Comparison of ENCODE assay signal across 12 cellular contexts in genomic region chr12:108637631-108638030, GRCh38. TPM values are rescaled to one million over a fixed set of nuclear protein-coding genes. Genes with fewer than 3 reads are reported as not detected.
A peak's percentile ranks its signal among the peaks of the same experiment; 100 is the strongest.
DNase-seq lines count a peak whose midpoint lies in the region; ATAC-seq lines count a peak whose summit lies in the region.
"Had no signal": no experiment of that assay in that cellular context is flagged by ENCODE, and none has a peak within 500 bp of the region (broad histone marks: within the 10 kb centered on the region; RNA-seq: fewer than 3 reads in every experiment).

No MANE protein-coding gene starts in this region.

- H3K4ac ChIP-seq in mesendoderm (ENCODE audit: low read depth, low read length): no peak overlapping the region

- H3K23ac ChIP-seq in mesendoderm (ENCODE audit: low read length): no peak overlapping the region

- no peaks in the 10 kb centered on the region for H3K27me3 ChIP-seq in BLaER1 treated with 17β-estradiol and CSF1 and Interleukin-3, amounts not matched to agents 10 nM and 100 nM
- H3K27me3 ChIP-seq in HUES64 (ENCODE audit: insufficient read depth, low read length): no peaks in the 10 kb centered on the region
- H3K27me3 ChIP-seq in mesendoderm (ENCODE audit: insufficient read depth, low read length, poor library complexity): no peaks in the 10 kb centered on the region
- H3K27me3 ChIP-seq: neutrophil had no signal

- no peak overlapping the region for H2BK120ac ChIP-seq in mesendoderm (ENCODE audit: low read depth, low read length)

- H3K9ac ChIP-seq in BLaER1 treated with 17β-estradiol and CSF1 and Interleukin-3, amounts not matched to agents 10 nM and 100 nM: peak overlapping the region; percentile 62 to 86 (median 75); a peak in 21 of 22 replicates
- peak overlapping the region; percentile 55; the same call in 1 of the 2 replicates for H3K9ac ChIP-seq in HUES64 (ENCODE audit: low read depth, low read length)
- H3K9ac ChIP-seq in mesendoderm (ENCODE audit: low read length): no peak overlapping the region

- POLR2A ChIA-PET in naive thymus-derived CD8-positive, alpha-beta T cell (lab: Charles Lee): interaction anchor here (1.3 to 16.3 kb wide), 5 partner anchors 9 to 73 kb away, joined by 6 to 233 read pairs (median 110); partner anchors contain the start of genes ISCU and SART3

- ATAC-seq in naive thymus-derived CD8-positive, alpha-beta T cell: no peak
- no peak for ATAC-seq in HG03469 (IDR thresholded peaks at IDR 0.05; ENCODE audit: unreplicated experiment)
- no peak for ATAC-seq in HG03280 (IDR thresholded peaks at IDR 0.05; ENCODE audit: unreplicated experiment)

- no peak overlapping the region for H2BK5ac ChIP-seq in mesendoderm (ENCODE audit: low read length)

- H3K9me3 ChIP-seq in BLaER1 treated with 17β-estradiol and CSF1 and Interleukin-3, amounts not matched to agents 10 nM and 100 nM (replicated peaks in 1 of 11): no peaks in the 10 kb centered on the region
- no peaks in the 10 kb centered on the region for H3K9me3 ChIP-seq in HUES64 (ENCODE audit: insufficient read depth, low read depth, low read length)
- H3K9me3 ChIP-seq: neutrophil had no signal

- H3K27ac Mint-ChIP-seq in naive thymus-derived CD8-positive, alpha-beta T cell: peak overlapping the region in 8 of 10 donors; percentile 2 to 100 (median 74)

- H3K4me1 Mint-ChIP-seq in naive thymus-derived CD8-positive, alpha-beta T cell: peaks cover 29 to 93% (median 55%) of the 10 kb centered on the region in 4 donors

- no peak overlapping the region for H2AK5ac ChIP-seq in mesendoderm (ENCODE audit: low read length)

- no peak for DNase-seq in naive thymus-derived CD8-positive, alpha-beta T cell
- DNase-seq in DMS 273 treated with DMSO at 0.1 percent for 48 hours (lab: John Stamatoyannopoulos, UW) (no peak), mesendoderm (no peak)
- DNase-seq: activated CD4-positive, alpha-beta T cell treated with anti-CD3 and anti-CD28 coated beads for 4 hours; EL had no signal

- H3K9me3 Mint-ChIP-seq in naive thymus-derived CD8-positive, alpha-beta T cell: no peaks in the 10 kb centered on the region
- H3K9me3 Mint-ChIP-seq: activated T-helper 2 cell treated with anti-CD3 and anti-CD28 coated beads, Interferon-gamma antibody, Interleukin-2, Interleukin-4, amounts not matched to agents 10 μg/mL and 5 μg/mL and 100 μg/mL, durations not matched to agents 14 hours and 24 hours and 36 hours had no signal

- H2BK15ac ChIP-seq in mesendoderm (replicated peaks; ENCODE audit: low read depth): no peak overlapping the region

- H3K27ac ChIP-seq in BLaER1 treated with 17β-estradiol and CSF1 and Interleukin-3, amounts not matched to agents 10 nM and 100 nM: peak overlapping the region; percentile 74 to 96 (median 89)
- peak overlapping the region; percentile 93 for H3K27ac ChIP-seq in HUES64 (ENCODE audit: low read depth, low read length)
- H3K27ac ChIP-seq in cingulate gyrus (ENCODE audit: low read depth, low read length): peak overlapping the region; percentile 90
- no peak overlapping the region for H3K27ac ChIP-seq in mesendoderm (ENCODE audit: low read depth, low read length)

- no peak overlapping the region for H3K18ac ChIP-seq in mesendoderm (ENCODE audit: low read length)

- no peaks in the 10 kb centered on the region for H3K79me1 ChIP-seq in mesendoderm (ENCODE audit: low read length)

- H4K20me1 ChIP-seq in BLaER1 treated with 17β-estradiol and CSF1 and Interleukin-3, amounts not matched to agents 10 nM and 100 nM: 0 out of 22 replicates have a peak, but pooled peaks cover 0 to 7% (median 0%) of the 10 kb centered on the region in 11 experiments

- no peak overlapping the region for H4K8ac ChIP-seq in mesendoderm (ENCODE audit: low read depth, low read length)

- peak overlapping the region in 9 of 10 experiments; percentile 20 to 50 (median 32); a peak in 15 of 20 replicates for H3K4me3 ChIP-seq in BLaER1 treated with 17β-estradiol and CSF1 and Interleukin-3, amounts not matched to agents 10 nM and 100 nM
- no peak overlapping the region for H3K4me3 ChIP-seq in HUES64 (ENCODE audit: low read length)
- H3K4me3 ChIP-seq in mesendoderm (ENCODE audit: low read length): no peak overlapping the region

- H3K4me1 ChIP-seq in BLaER1 treated with 17β-estradiol and CSF1 and Interleukin-3, amounts not matched to agents 10 nM and 100 nM: peaks cover 97 to 100% (median 100%) of the 10 kb centered on the region in 10 experiments
- peaks cover 50% of the 10 kb centered on the region for H3K4me1 ChIP-seq in HUES64 (ENCODE audit: insufficient read depth, low read length)
- peaks cover 6% of the 10 kb centered on the region for H3K4me1 ChIP-seq in mesendoderm (ENCODE audit: control insufficient read depth, low read depth, low read length)

- H3K56ac ChIP-seq in mesendoderm (ENCODE audit: low read length): no peak overlapping the region

- peak overlapping the region in 5 of 10 donors; percentile 24 to 73 (median 43) for H3K4me3 Mint-ChIP-seq in naive thymus-derived CD8-positive, alpha-beta T cell

- H3K36me3 Mint-ChIP-seq in naive thymus-derived CD8-positive, alpha-beta T cell: no peaks in the 10 kb centered on the region

- peak overlapping the region; percentile 81 to 97 (median 93) for H3K4me2 ChIP-seq in BLaER1 treated with 17β-estradiol and CSF1 and Interleukin-3, amounts not matched to agents 10 nM and 100 nM
- no peak overlapping the region for H3K4me2 ChIP-seq in mesendoderm (ENCODE audit: low read length)

- WGBS in HUES64: 84% methylated on average over 5 of the region's 5 CpGs
- no CpG with 5 or more reads among the region's 5 CpGs for WGBS in mesendoderm (ENCODE audit: extremely low coverage, insufficient coverage, low lambda C conversion rate)

- no peaks in the 10 kb centered on the region for H3K79me2 ChIP-seq in mesendoderm (ENCODE audit: control insufficient read depth, insufficient read depth, low read length)

- no peak overlapping the region for H4K5ac ChIP-seq in mesendoderm (ENCODE audit: low read length)

- H3K36me3 ChIP-seq in BLaER1 treated with 17β-estradiol and CSF1 and Interleukin-3, amounts not matched to agents 10 nM and 100 nM: no peaks in the 10 kb centered on the region
- H3K36me3 ChIP-seq in HUES64 (ENCODE audit: insufficient read depth, low read length): no peaks in the 10 kb centered on the region
- no peaks in the 10 kb centered on the region for H3K36me3 ChIP-seq in mesendoderm (ENCODE audit: control insufficient read depth, insufficient read depth, low read length)
- H3K36me3 ChIP-seq: neutrophil had no signal

- H3K27me3 Mint-ChIP-seq in naive thymus-derived CD8-positive, alpha-beta T cell: no peaks in the 10 kb centered on the region

RNA-seq across cellular contexts. Expression of gene SELPLG, which starts 3.9 kb away (rescaled TPM):
- polyA plus RNA-seq in HUES64 (2013, experiment 1 of 2): not detected
- not detected for polyA plus RNA-seq in HUES64 (2013, experiment 2 of 2)
- 100 to 1,000 TPM; 157 to 163 TPM for total RNA-seq in naive thymus-derived CD8-positive, alpha-beta T cell
- polyA plus RNA-seq in naive thymus-derived CD8-positive, alpha-beta T cell: 100 to 1,000 TPM; 453 to 720 (median 520) TPM
- polyA plus RNA-seq in mesendoderm (2013, experiment 1 of 2): 0.03 TPM
- polyA plus RNA-seq in mesendoderm (2013, experiment 2 of 2): 0.11 TPM

RNA-seq across cellular contexts. Expression of gene TMEM119, which starts 39.7 kb away (rescaled TPM):
- 1.1 TPM for polyA plus RNA-seq in HUES64 (2013, experiment 1 of 2)
- 1.8 TPM for polyA plus RNA-seq in HUES64 (2013, experiment 2 of 2)
- total RNA-seq in naive thymus-derived CD8-positive, alpha-beta T cell: under 1 TPM; 0.26 to 0.77 TPM
- under 1 TPM in 2 of 3 donors, not detected in 1; 0.06 to 0.21 TPM for polyA plus RNA-seq in naive thymus-derived CD8-positive, alpha-beta T cell
- polyA plus RNA-seq in mesendoderm (2013, experiment 1 of 2): 0.14 TPM
- 0.13 TPM for polyA plus RNA-seq in mesendoderm (2013, experiment 2 of 2)
- total RNA-seq: activated T-helper 2 cell treated with anti-CD3 and anti-CD28 coated beads, Interferon-gamma antibody, Interleukin-2, Interleukin-4, amounts not matched to agents 10 μg/mL and 5 μg/mL and 100 μg/mL, durations not matched to agents 14 hours and 24 hours and 36 hours had no signal

Comparison
In these comparisons a context has a peak if more than half of its experiments do, and no peak if none do; other contexts are left out.
1. H3K4me3 ChIP-seq: peak in BLaER1 treated with 17β-estradiol and CSF1 and Interleukin-3, amounts not matched to agents 10 nM and 100 nM (9 of 10); none in HUES64 (single experiment) and mesendoderm (single experiment).